Comparison of ENCODE assay signal across 22 cellular contexts in genomic region chr6:4295789-4296165, GRCh38.
"Had no signal": no experiment of that assay in that cellular context is flagged by ENCODE, and none has a peak within 500 bp of the region (broad histone marks: within the 10 kb centered on the region; RNA-seq: fewer than 3 reads in every experiment).

No MANE protein-coding gene starts in this region.

- H3K36me3 ChIP-seq: gastroesophageal sphincter, heart left ventricle, left lung, lower lobe of right lung had no signal

- H3K4me3 ChIP-seq: coronary artery, dorsolateral prefrontal cortex, gastroesophageal sphincter, heart left ventricle, hepatocyte, left lung, lower lobe of right lung, mucosa of descending colon had no signal

- H3K27me3 ChIP-seq: dorsolateral prefrontal cortex, foreskin keratinocyte, gastroesophageal sphincter, heart left ventricle, hepatocyte, left lung had no signal

- DNase-seq: dermis blood vessel endothelial cell; dorsolateral prefrontal cortex; effector CD4-positive, alpha-beta T cell; effector memory CD4-positive, alpha-beta T cell; foreskin keratinocyte; heart left ventricle; hypothalamus; left cardiac atrium; left lung; left ventricle myocardium superior; lower lobe of right lung; mesenchymal stem cell; mucosa of descending colon; naive thymus-derived CD4-positive, alpha-beta T cell had no signal

- H3K27ac ChIP-seq: coronary artery, dorsolateral prefrontal cortex, foreskin keratinocyte, gastroesophageal sphincter, heart left ventricle, hepatocyte, left lung, lower lobe of right lung had no signal

- FAIRE-seq: colon, endometrium, frontal cortex, islet of Langerhans, keratinocyte had no signal

- ATAC-seq: foreskin keratinocyte; gastroesophageal sphincter; heart left ventricle; left cardiac atrium; left lung; left ventricle myocardium superior; lower lobe of right lung; mucosa of descending colon; naive thymus-derived CD4-positive, alpha-beta T cell had no signal

- H3K9me3 ChIP-seq: left lung, lower lobe of right lung, mucosa of descending colon had no signal

- H3K4me1 ChIP-seq: foreskin keratinocyte, gastroesophageal sphincter, left lung, lower lobe of right lung had no signal
